21 cellular contexts compared by ENCODE assay signal in the genomic region with DNA sequence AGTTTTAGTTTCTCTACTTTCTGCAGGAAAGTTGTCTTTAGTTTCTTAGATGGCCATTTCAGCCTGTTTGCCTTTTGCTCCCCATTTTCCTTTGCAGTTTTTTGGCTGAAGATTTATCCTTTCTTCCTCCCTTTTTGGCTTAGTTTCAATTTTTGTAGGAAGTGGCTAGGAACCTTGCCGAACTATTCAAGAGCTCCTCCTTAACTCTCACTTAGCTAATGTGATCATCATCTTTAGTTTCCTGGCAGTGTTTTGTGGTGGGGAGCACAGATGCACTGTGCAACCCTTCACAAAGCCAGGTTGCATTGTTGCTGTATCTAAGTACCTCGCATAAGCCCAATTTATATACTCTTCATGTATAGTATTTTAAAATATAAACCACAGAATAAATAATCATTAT.
"Had no signal": no experiment of that assay in that cellular context is flagged by ENCODE, and none has a peak within 500 bp of the region (broad histone marks: within the 10 kb centered on the region; RNA-seq: fewer than 3 reads in every experiment).

No MANE protein-coding gene starts in this region.

- H3K9ac ChIP-seq: parathyroid adenoma had no signal

- H3K36me3 ChIP-seq: gastrocnemius medialis, heart right ventricle, right lobe of liver, spleen, upper lobe of left lung, uterus had no signal

- H3K27ac ChIP-seq: dorsolateral prefrontal cortex, gastrocnemius medialis, heart right ventricle, parathyroid adenoma, psoas muscle, right lobe of liver, spleen, tibial artery, upper lobe of left lung, uterus had no signal

- DNase-seq: dorsolateral prefrontal cortex; effector CD8-positive, alpha-beta T cell; gastrocnemius medialis; heart right ventricle; hypothalamus; kidney glomerular epithelial cell; mammary epithelial cell; naive thymus-derived CD4-positive, alpha-beta T cell; nephron progenitor cell; psoas muscle; retina; right lobe of liver; spleen; stimulated activated CD4-positive, alpha-beta T cell treated with anti-CD3 and anti-CD28 coated beads, Interleukin-15, amount 100 ng/mL, for 24 hours; stimulated activated CD4-positive, alpha-beta T cell treated with anti-CD3 and anti-CD28 coated beads, Interleukin-1b, Interleukin-23, amount 100 ng/mL, for 48 hours; stimulated activated CD4-positive, alpha-beta T cell treated with anti-CD3 and anti-CD28 coated beads, Interleukin-4, amount 100 ng/mL, for 24 hours; tibial artery; upper lobe of left lung; uterus had no signal

- H3K27me3 ChIP-seq: gastrocnemius medialis, right lobe of liver, uterus had no signal

- H3K4me1 ChIP-seq: gastrocnemius medialis, parathyroid adenoma, psoas muscle, right lobe of liver, uterus had no signal

- ATAC-seq: gastrocnemius medialis; heart right ventricle; naive thymus-derived CD4-positive, alpha-beta T cell; psoas muscle; right lobe of liver; stimulated activated memory B cell treated with anti-CD40 and anti-IgM and Interleukin-4, amounts not matched to agents 10 μg/mL and 1 μg/mL and 100 μg/mL, for 72 hours had no signal

- H3K9me3 ChIP-seq: gastrocnemius medialis, right lobe of liver had no signal

- H3K4me3 ChIP-seq: dorsolateral prefrontal cortex, gastrocnemius medialis, heart right ventricle, psoas muscle, right lobe of liver, spleen, tibial artery, upper lobe of left lung, uterus had no signal

- H2AFZ ChIP-seq: parathyroid adenoma had no signal

- H3K79me2 ChIP-seq: parathyroid adenoma had no signal
